Comparison of ENCODE assay signal across 8 cellular contexts in the genomic region with DNA sequence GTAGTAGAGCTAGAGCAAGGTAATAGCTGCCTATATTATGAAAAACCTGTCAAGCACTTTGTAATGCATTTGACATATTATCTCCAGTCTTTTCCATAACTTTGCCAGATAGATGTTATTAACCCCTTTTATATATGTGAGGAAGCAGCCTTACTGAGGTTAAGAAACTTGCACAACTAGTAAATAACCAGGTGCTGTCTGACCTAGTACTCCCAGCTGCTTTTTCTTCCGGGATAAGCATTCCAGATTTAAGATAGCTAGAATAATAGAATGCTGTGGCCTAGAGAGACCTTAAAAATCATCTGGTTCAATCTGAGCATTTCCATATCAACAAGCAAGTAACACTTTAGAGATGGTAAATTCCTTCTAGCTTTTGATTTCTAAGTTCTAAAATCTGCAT.
DNase-seq lines count a peak whose midpoint lies in the region; ATAC-seq and TF ChIP-seq lines count a peak whose summit lies in the region.

No MANE protein-coding gene starts in this region.

- no peaks in the 10 kb centered on the region for H3K9me3 ChIP-seq in OCI-LY1 (ENCODE audit: low read length)
- H3K9me3 ChIP-seq in parathyroid adenoma (ENCODE audit: control insufficient read depth, low read length), result no peaks in the 10 kb centered on the region

- H3K79me2 ChIP-seq in OCI-LY1 (ENCODE audit: insufficient read depth, low read length), result peaks cover 53% of the 10 kb centered on the region
- H3K79me2 ChIP-seq in parathyroid adenoma, result peaks cover 16% of the 10 kb centered on the region

- H3K4me3 ChIP-seq in OCI-LY1 (ENCODE audit: low read depth, low read length, poor library complexity, severe bottlenecking), result peak overlapping the region; percentile 69
- H3K4me3 ChIP-seq in epithelial cell of esophagus (ENCODE audit: low read length), result peak overlapping the region; percentile 83
- H3K4me3 ChIP-seq in parathyroid adenoma (ENCODE audit: low read depth, low read length), result peak overlapping the region; percentile 74

- no peaks in the 10 kb centered on the region; the same call in 1 of the 2 replicates for H3K36me3 ChIP-seq in OCI-LY1 (ENCODE audit: insufficient read depth, low read length)
- no peaks in the 10 kb centered on the region for H3K36me3 ChIP-seq in parathyroid adenoma (ENCODE audit: control insufficient read depth, insufficient read depth, low read length)

- peak overlapping the region; percentile 68 for H3K4me2 ChIP-seq in OCI-LY1 (ENCODE audit: low read length)
- peak overlapping the region; percentile 88 for H3K4me2 ChIP-seq in parathyroid adenoma (ENCODE audit: low read length)

- H3F3A ChIP-seq in OCI-LY1 (ENCODE audit: insufficient read depth, low read length), result no peaks in the 10 kb centered on the region

- ATAC-seq in HG03354 (IDR thresholded peaks at IDR 0.05; ENCODE audit: poor library complexity, severe bottlenecking, unreplicated experiment) (no peak), HG03196 (IDR thresholded peaks at IDR 0.05; ENCODE audit: unreplicated experiment) (no peak)

- H3K27me3 ChIP-seq in OCI-LY1 (ENCODE audit: insufficient read depth, low read length), result no peaks in the 10 kb centered on the region
- H3K27me3 ChIP-seq in parathyroid adenoma (ENCODE audit: control insufficient read depth, insufficient read depth, low read length), result no peaks in the 10 kb centered on the region

- no peaks in the 10 kb centered on the region for H4K20me1 ChIP-seq in OCI-LY1 (ENCODE audit: insufficient read depth, low read length)

- H3K9ac ChIP-seq in OCI-LY1 (ENCODE audit: low read length) (peak overlapping the region; percentile 66), parathyroid adenoma (no peak overlapping the region)

- H3K4me1 ChIP-seq in OCI-LY1 (ENCODE audit: insufficient read depth, low read length, severe bottlenecking) (peaks cover 27% of the 10 kb centered on the region), parathyroid adenoma (peaks cover 4% of the 10 kb centered on the region)

- DNase-seq in ELR (ENCODE audit: low read depth) (peak; percentile 10), epithelial cell of esophagus (ENCODE audit: low read depth) (peak; percentile 14), GM20000 (ENCODE audit: low spot score) (no peak), NCI-H2029 treated with DMSO at 0.1 percent for 48 hours (lab: John Stamatoyannopoulos, UW) (no peak)

- no peak overlapping the region for H3K27ac ChIP-seq in OCI-LY1 (ENCODE audit: low read depth, low read length, poor library complexity, severe bottlenecking)
- peak overlapping the region; percentile 93 for H3K27ac ChIP-seq in parathyroid adenoma

- TF ChIP-seq CTCF in OCI-LY1 (IDR thresholded peaks at IDR 0.05; ENCODE audit: low read length) (no peak), epithelial cell of esophagus (IDR thresholded peaks at IDR 0.05; ENCODE audit: insufficient read depth, low read depth, low read length, missing control alignments) (no peak), parathyroid adenoma (IDR thresholded peaks at IDR 0.05) (no peak), GM20000 (IDR thresholded peaks at IDR 0.05; ENCODE audit: extremely low read depth, missing control alignments) (no peak)

- no peaks in the 10 kb centered on the region for H3K9me2 ChIP-seq in OCI-LY1 (ENCODE audit: low read depth, low read length)

- H2AFZ ChIP-seq in OCI-LY1 (ENCODE audit: low read length) (no peak overlapping the region), parathyroid adenoma (no peak overlapping the region)

Comparison
In these comparisons a context has a peak if more than half of its experiments do, and no peak if none do; other contexts are left out.
1. DNase-seq: peak in ELR (single experiment) and epithelial cell of esophagus (single experiment); none in GM20000 (single experiment) and NCI-H2029 treated with DMSO at 0.1 percent for 48 hours (single experiment).
2. Peak in every context shown above with its lines, with median percentiles within 50 percentile points of each other: H3K4me3 ChIP-seq.